2 cellular contexts compared by ENCODE assay signal in the genomic region with DNA sequence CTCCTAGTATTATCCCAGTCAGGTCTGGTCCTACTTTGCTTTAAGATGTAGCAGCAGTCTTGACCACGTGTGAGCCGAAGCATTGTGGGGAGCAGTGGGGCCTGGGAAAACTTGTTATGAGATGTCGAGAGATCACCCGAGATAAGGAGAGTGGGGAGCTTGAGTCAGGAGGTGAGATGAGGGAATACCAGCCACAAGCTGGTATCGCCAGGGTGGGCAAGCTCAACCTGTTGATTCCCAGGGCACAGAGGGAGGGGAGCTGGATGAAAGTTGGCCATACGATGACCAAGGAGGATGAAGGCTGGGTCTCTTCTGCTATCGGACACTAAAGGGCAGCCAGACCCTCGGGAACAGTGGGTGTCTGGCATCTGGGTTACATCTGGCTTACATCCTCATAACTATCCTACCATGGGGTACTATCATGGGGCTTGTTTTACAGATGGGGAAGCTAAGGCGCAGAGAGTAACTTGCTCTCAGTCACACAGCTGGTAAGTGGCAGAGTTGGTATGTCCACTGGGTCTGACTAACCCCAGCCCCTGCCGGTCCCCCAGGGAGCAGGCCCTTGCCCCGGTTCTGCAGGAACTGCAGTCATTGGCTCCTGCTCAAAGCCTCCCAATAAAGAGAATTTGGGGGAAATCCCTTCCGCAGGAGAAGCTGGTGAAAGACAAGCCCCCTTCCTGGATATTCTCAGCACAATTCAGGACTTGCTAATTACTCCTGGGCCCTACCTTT.
TF ChIP-seq lines count a peak whose summit lies in the region.

No MANE protein-coding gene starts in this region.

TF ChIP-seq in SK-N-SH, 30 proteins besides CTCF, POLR2A, EP300 and RAD21 (continued from another document):
- TF ChIP-seq, protein P1, sequence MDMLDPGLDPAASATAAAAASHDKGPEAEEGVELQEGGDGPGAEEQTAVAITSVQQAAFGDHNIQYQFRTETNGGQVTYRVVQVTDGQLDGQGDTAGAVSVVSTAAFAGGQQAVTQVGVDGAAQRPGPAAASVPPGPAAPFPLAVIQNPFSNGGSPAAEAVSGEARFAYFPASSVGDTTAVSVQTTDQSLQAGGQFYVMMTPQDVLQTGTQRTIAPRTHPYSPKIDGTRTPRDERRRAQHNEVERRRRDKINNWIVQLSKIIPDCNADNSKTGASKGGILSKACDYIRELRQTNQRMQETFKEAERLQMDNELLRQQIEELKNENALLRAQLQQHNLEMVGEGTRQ (IDR thresholded peaks at IDR 0.05; ENCODE audit: borderline replicate concordance, low read depth, low read length) = no peak
- TF ChIP-seq, protein P2, sequence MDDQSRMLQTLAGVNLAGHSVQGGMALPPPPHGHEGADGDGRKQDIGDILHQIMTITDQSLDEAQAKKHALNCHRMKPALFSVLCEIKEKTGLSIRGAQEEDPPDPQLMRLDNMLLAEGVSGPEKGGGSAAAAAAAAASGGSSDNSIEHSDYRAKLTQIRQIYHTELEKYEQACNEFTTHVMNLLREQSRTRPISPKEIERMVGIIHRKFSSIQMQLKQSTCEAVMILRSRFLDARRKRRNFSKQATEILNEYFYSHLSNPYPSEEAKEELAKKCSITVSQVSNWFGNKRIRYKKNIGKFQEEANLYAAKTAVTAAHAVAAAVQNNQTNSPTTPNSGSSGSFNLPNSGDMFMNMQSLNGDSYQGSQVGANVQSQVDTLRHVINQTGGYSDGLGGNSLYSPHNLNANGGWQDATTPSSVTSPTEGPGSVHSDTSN (IDR thresholded peaks at IDR 0.05) = no peak
- no peak for TF ChIP-seq GATA2 (CRISPR knock-in tag; IDR thresholded peaks at IDR 0.05)
- TF ChIP-seq TEAD4 (IDR thresholded peaks at IDR 0.05; ENCODE audit: borderline replicate concordance, insufficient read depth) = no peak
- TF ChIP-seq, protein P3, sequence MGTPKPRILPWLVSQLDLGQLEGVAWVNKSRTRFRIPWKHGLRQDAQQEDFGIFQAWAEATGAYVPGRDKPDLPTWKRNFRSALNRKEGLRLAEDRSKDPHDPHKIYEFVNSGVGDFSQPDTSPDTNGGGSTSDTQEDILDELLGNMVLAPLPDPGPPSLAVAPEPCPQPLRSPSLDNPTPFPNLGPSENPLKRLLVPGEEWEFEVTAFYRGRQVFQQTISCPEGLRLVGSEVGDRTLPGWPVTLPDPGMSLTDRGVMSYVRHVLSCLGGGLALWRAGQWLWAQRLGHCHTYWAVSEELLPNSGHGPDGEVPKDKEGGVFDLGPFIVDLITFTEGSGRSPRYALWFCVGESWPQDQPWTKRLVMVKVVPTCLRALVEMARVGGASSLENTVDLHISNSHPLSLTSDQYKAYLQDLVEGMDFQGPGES (IDR thresholded peaks at IDR 0.05; ENCODE audit: low read depth, low read length) = no peak
- TF ChIP-seq, protein P4, sequence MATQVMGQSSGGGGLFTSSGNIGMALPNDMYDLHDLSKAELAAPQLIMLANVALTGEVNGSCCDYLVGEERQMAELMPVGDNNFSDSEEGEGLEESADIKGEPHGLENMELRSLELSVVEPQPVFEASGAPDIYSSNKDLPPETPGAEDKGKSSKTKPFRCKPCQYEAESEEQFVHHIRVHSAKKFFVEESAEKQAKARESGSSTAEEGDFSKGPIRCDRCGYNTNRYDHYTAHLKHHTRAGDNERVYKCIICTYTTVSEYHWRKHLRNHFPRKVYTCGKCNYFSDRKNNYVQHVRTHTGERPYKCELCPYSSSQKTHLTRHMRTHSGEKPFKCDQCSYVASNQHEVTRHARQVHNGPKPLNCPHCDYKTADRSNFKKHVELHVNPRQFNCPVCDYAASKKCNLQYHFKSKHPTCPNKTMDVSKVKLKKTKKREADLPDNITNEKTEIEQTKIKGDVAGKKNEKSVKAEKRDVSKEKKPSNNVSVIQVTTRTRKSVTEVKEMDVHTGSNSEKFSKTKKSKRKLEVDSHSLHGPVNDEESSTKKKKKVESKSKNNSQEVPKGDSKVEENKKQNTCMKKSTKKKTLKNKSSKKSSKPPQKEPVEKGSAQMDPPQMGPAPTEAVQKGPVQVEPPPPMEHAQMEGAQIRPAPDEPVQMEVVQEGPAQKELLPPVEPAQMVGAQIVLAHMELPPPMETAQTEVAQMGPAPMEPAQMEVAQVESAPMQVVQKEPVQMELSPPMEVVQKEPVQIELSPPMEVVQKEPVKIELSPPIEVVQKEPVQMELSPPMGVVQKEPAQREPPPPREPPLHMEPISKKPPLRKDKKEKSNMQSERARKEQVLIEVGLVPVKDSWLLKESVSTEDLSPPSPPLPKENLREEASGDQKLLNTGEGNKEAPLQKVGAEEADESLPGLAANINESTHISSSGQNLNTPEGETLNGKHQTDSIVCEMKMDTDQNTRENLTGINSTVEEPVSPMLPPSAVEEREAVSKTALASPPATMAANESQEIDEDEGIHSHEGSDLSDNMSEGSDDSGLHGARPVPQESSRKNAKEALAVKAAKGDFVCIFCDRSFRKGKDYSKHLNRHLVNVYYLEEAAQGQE (IDR thresholded peaks at IDR 0.05; ENCODE audit: low read depth, low read length) = no peak
- TF ChIP-seq RFX5 (IDR thresholded peaks at IDR 0.05; ENCODE audit: low read length) = no peak

TF ChIP-seq in SK-N-SH treated with all-trans-retinoic acid at 6 μM for 48 hours, 23 proteins besides CTCF, POLR2A, EP300 and RAD21 (continued from another document):
- TF ChIP-seq, protein P5, sequence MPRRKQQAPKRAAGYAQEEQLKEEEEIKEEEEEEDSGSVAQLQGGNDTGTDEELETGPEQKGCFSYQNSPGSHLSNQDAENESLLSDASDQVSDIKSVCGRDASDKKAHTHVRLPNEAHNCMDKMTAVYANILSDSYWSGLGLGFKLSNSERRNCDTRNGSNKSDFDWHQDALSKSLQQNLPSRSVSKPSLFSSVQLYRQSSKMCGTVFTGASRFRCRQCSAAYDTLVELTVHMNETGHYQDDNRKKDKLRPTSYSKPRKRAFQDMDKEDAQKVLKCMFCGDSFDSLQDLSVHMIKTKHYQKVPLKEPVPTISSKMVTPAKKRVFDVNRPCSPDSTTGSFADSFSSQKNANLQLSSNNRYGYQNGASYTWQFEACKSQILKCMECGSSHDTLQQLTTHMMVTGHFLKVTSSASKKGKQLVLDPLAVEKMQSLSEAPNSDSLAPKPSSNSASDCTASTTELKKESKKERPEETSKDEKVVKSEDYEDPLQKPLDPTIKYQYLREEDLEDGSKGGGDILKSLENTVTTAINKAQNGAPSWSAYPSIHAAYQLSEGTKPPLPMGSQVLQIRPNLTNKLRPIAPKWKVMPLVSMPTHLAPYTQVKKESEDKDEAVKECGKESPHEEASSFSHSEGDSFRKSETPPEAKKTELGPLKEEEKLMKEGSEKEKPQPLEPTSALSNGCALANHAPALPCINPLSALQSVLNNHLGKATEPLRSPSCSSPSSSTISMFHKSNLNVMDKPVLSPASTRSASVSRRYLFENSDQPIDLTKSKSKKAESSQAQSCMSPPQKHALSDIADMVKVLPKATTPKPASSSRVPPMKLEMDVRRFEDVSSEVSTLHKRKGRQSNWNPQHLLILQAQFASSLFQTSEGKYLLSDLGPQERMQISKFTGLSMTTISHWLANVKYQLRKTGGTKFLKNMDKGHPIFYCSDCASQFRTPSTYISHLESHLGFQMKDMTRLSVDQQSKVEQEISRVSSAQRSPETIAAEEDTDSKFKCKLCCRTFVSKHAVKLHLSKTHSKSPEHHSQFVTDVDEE (CRISPR knock-in tag; IDR thresholded peaks at IDR 0.05) = no peak
- TF ChIP-seq, protein P6, sequence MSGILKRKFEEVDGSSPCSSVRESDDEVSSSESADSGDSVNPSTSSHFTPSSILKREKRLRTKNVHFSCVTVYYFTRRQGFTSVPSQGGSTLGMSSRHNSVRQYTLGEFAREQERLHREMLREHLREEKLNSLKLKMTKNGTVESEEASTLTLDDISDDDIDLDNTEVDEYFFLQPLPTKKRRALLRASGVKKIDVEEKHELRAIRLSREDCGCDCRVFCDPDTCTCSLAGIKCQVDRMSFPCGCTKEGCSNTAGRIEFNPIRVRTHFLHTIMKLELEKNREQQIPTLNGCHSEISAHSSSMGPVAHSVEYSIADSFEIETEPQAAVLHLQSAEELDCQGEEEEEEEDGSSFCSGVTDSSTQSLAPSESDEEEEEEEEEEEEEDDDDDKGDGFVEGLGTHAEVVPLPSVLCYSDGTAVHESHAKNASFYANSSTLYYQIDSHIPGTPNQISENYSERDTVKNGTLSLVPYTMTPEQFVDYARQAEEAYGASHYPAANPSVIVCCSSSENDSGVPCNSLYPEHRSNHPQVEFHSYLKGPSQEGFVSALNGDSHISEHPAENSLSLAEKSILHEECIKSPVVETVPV (CRISPR knock-in tag; IDR thresholded peaks at IDR 0.05) = no peak
- no peak for TF ChIP-seq ESRRG (CRISPR knock-in tag; IDR thresholded peaks at IDR 0.05)
- no peak for TF ChIP-seq TCF4 (CRISPR knock-in tag; IDR thresholded peaks at IDR 0.05; ENCODE audit: borderline replicate concordance)
- no peak for TF ChIP-seq ZNF565 (CRISPR knock-in tag; conservative IDR thresholded peaks at IDR 0.05; ENCODE audit: low read depth)
- no peak for TF ChIP-seq BACH2 (CRISPR knock-in tag; IDR thresholded peaks at IDR 0.05; ENCODE audit: borderline replicate concordance)
- TF ChIP-seq, protein P7, sequence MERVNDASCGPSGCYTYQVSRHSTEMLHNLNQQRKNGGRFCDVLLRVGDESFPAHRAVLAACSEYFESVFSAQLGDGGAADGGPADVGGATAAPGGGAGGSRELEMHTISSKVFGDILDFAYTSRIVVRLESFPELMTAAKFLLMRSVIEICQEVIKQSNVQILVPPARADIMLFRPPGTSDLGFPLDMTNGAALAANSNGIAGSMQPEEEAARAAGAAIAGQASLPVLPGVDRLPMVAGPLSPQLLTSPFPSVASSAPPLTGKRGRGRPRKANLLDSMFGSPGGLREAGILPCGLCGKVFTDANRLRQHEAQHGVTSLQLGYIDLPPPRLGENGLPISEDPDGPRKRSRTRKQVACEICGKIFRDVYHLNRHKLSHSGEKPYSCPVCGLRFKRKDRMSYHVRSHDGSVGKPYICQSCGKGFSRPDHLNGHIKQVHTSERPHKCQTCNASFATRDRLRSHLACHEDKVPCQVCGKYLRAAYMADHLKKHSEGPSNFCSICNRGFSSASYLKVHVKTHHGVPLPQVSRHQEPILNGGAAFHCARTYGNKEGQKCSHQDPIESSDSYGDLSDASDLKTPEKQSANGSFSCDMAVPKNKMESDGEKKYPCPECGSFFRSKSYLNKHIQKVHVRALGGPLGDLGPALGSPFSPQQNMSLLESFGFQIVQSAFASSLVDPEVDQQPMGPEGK (CRISPR knock-in tag; IDR thresholded peaks at IDR 0.05; ENCODE audit: borderline replicate concordance) = no peak
- TF ChIP-seq CSDC2 (CRISPR knock-in tag; IDR thresholded peaks at IDR 0.05) = no peak
- no peak for TF ChIP-seq ZNF70 (CRISPR knock-in tag; IDR thresholded peaks at IDR 0.05)
- TF ChIP-seq ZFP30 (CRISPR knock-in tag; IDR thresholded peaks at IDR 0.05) = no peak
- no peak for TF ChIP-seq TOX (CRISPR knock-in tag; IDR thresholded peaks at IDR 0.05; ENCODE audit: borderline replicate concordance)
- TF ChIP-seq SNAI2 (CRISPR knock-in tag; IDR thresholded peaks at IDR 0.05) = no peak
- TF ChIP-seq RARB (CRISPR knock-in tag; IDR thresholded peaks at IDR 0.05) = no peak
- no peak for TF ChIP-seq ZNF8 (CRISPR knock-in tag; IDR thresholded peaks at IDR 0.05)
- no peak for TF ChIP-seq GLIS3 (CRISPR knock-in tag; IDR thresholded peaks at IDR 0.05)
